In the genomic region with DNA sequence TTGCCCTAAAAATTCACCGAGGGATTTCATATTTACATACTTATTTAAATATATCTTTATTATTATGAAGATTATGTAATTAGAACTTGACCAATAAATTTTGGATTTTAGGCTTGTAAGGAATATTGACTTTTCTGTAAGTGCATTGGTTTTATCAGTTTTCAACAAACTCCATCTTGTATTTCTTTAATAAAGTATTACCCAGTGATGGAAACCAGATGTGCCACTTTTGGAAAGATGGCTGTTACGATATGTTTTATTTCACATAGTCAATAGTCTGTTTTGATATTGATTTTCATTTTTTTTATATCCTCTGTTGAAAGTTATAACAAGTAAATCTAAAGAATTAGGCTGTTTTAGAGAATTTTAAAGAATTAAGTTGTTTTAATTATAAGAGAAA, we compare ENCODE assay signal across 12 cellular contexts. TPM values are rescaled to one million over a fixed set of nuclear protein-coding genes. Genes with fewer than 3 reads are reported as not detected.
DNase-seq lines count a peak whose midpoint lies in the region; ATAC-seq and TF ChIP-seq lines count a peak whose summit lies in the region.
"Had no signal": no experiment of that assay in that cellular context is flagged by ENCODE, and none has a peak within 500 bp of the region (broad histone marks: within the 10 kb centered on the region; RNA-seq: fewer than 3 reads in every experiment).

No MANE protein-coding gene starts in this region.

- no peaks in the 10 kb centered on the region for H3K9me2 ChIP-seq in HCT116 (ENCODE audit: insufficient read depth)

- H3K27ac Mint-ChIP-seq in mesothelial cell of epicardium: no peak overlapping the region

- H2AFZ ChIP-seq in HCT116 (ENCODE audit: low read depth, low read length, poor library complexity, severe bottlenecking): no peak overlapping the region

- intact Hi-C loops in HCT116 (cut with micrococcal nuclease): no loop called here

- BruUV-seq in HCT116 (replicated peaks; lab: Mats Ljungman, UMichigan): no TSS peak

- no peaks in the 10 kb centered on the region for H3K36me3 ChIP-seq in HCT116 (ENCODE audit: control insufficient read depth in 1 of 2, insufficient read depth in 2 of 2, low read length in 2 of 2)
- no peaks in the 10 kb centered on the region for H3K36me3 ChIP-seq in adipocyte (ENCODE audit: control insufficient read depth, insufficient read depth, low read length, severe bottlenecking)

- H3K9me3 ChIP-seq in AG04450 (ENCODE audit: control insufficient read depth, insufficient read depth, low read length): peaks cover 3% of the 10 kb centered on the region
- H3K9me3 ChIP-seq in HCT116 (ENCODE audit: control insufficient read depth in 1 of 2, insufficient read depth in 1 of 2, low read depth in 1 of 2, low read length in 2 of 2): no peaks in the 10 kb centered on the region; a peak in 1 of 4 replicates
- no peaks in the 10 kb centered on the region for H3K9me3 ChIP-seq in adipocyte (ENCODE audit: control insufficient read depth, low read length)
- H3K9me3 ChIP-seq: body of pancreas had no signal

- H3K36me3 Mint-ChIP-seq in mesothelial cell of epicardium: no peaks in the 10 kb centered on the region

- ATAC-seq in HCT116 (no peak), HG02623 (IDR thresholded peaks at IDR 0.05; ENCODE audit: unreplicated experiment) (no peak), GM18505 (IDR thresholded peaks at IDR 0.05; ENCODE audit: unreplicated experiment) (no peak)
- ATAC-seq: body of pancreas, left lobe of liver had no signal

- RAD21 ChIA-PET in HCT116 (lab: Charles Lee; ENCODE audit: low non-redundant PET in 1 of 2, low total read pairs in 2 of 2, uncharacterized antibody in 2 of 2, unreplicated experiment in 2 of 2): no interaction called here

- H3K79me2 ChIP-seq in HCT116 (ENCODE audit: insufficient read depth, low read length): peaks cover 70% of the 10 kb centered on the region

- no peaks in the 10 kb centered on the region for H4K20me1 ChIP-seq in HCT116 (ENCODE audit: insufficient read depth)

- H3K4me3 ChIP-seq in AG04450 (ENCODE audit: low read depth, low read length): peak overlapping the region; percentile 99
- no peak overlapping the region; a peak in 2 of 4 replicates for H3K4me3 ChIP-seq in HCT116 (replicated peaks in 1 of 2; ENCODE audit: low read depth in 1 of 2, low read length in 2 of 2)
- H3K4me3 ChIP-seq in adipocyte (ENCODE audit: low read length): peak overlapping the region; percentile 92

- TF ChIP-seq POLR2A in HCT116 (IDR thresholded peaks at IDR 0.05; ENCODE audit: borderline replicate concordance, extremely low read depth, insufficient read depth, insufficient read length) (no peak), GM18505 (IDR thresholded peaks at IDR 0.05; ENCODE audit: borderline replicate concordance, extremely low read depth, insufficient read depth, insufficient read length) (no peak)

- H3K27me3 ChIP-seq in AG04450 (ENCODE audit: control insufficient read depth, insufficient read depth, low read length): no peaks in the 10 kb centered on the region
- no peaks in the 10 kb centered on the region for H3K27me3 ChIP-seq in HCT116 (ENCODE audit: insufficient read depth, low read length)
- H3K27me3 ChIP-seq in adipocyte (replicated peaks; ENCODE audit: control insufficient read depth, insufficient read depth, low read length): no peaks in the 10 kb centered on the region
- H3K27me3 ChIP-seq: body of pancreas had no signal

- H3K9me3 Mint-ChIP-seq in mesothelial cell of epicardium: peaks cover 8% of the 10 kb centered on the region

- no peak for TF ChIP-seq RAD21 in HCT116 (IDR thresholded peaks at IDR 0.05; ENCODE audit: low read depth)

- DNase-seq in AG04450 (ENCODE audit: low read depth, low spot score): no peak
- DNase-seq in HCT116 (ENCODE audit: low read depth, low spot score): no peak
- peak; percentile 35 for DNase-seq in adipocyte (ENCODE audit: low read depth)
- no peak for DNase-seq in mesothelial cell of epicardium (ENCODE audit: low spot score in 2 of 2, unreplicated experiment in 2 of 2)
- no peak for DNase-seq in NCI-H2107 (lab: John Stamatoyannopoulos, UW)
- no peak for DNase-seq in amygdala (lab: John Stamatoyannopoulos, UW)
- DNase-seq: body of pancreas, KG1, T-helper 1 cell had no signal

- H3K9ac ChIP-seq in HCT116 (ENCODE audit: low read length) (no peak overlapping the region), adipocyte (ENCODE audit: low read length) (peak overlapping the region; percentile 41)

- peak overlapping the region; percentile 92 for H3K4me3 Mint-ChIP-seq in mesothelial cell of epicardium

- CTCF ChIA-PET in AG04450 (lab: Charles Lee): interaction anchor here (1.2 to 3.6 kb wide), 2 partner anchors 31 to 326 kb away, joined by 3 to 27 read pairs; no protein-coding TSS in a partner anchor
- CTCF ChIA-PET in HCT116 (lab: Charles Lee): interaction anchor here (1.8 kb wide), 1 partner anchor 113 kb away, joined by 3 read pairs; no protein-coding TSS in a partner anchor

- peaks cover 5 to 10% of the 10 kb centered on the region in 2 experiments; a peak in 3 of 4 replicates for H3K4me1 ChIP-seq in HCT116 (ENCODE audit: control insufficient read depth in 1 of 2, insufficient read depth in 2 of 2, low read length in 2 of 2)
- peaks cover 24% of the 10 kb centered on the region for H3K4me1 ChIP-seq in adipocyte (ENCODE audit: control insufficient read depth, insufficient read depth, low read length)

- peaks cover 17% of the 10 kb centered on the region for H3K4me1 Mint-ChIP-seq in mesothelial cell of epicardium

- TF ChIP-seq CTCF in AG04450 (IDR thresholded peaks at IDR 0.05; ENCODE audit: low read depth, low read length) (no peak), HCT116 (IDR thresholded peaks at IDR 0.05 in 2 of 3, conservative IDR thresholded peaks at IDR 0.05 in 1 of 3; ENCODE audit: borderline replicate concordance in 1 of 3, insufficient read depth in 1 of 3, low read depth in 2 of 3, low read length in 2 of 3) (no peak), mesothelial cell of epicardium (IDR thresholded peaks at IDR 0.05; ENCODE audit: unreplicated experiment) (no peak)

- peak overlapping the region; percentile 76; the same call in 1 of the 2 replicates for H3K4me2 ChIP-seq in HCT116 (ENCODE audit: low read length)

- no peak overlapping the region for H3K27ac ChIP-seq in AG04450 (ENCODE audit: low read depth, low read length)
- no peak overlapping the region for H3K27ac ChIP-seq in HCT116 (ENCODE audit: low read depth, low read length)
- H3K27ac ChIP-seq: body of pancreas had no signal

- POLR2A ChIA-PET in AG04450 (lab: Yijun Ruan, JAX): interaction anchor here (0.7 kb wide), 1 partner anchor 612 kb away, joined by 5 read pairs; no protein-coding TSS in a partner anchor
- POLR2A ChIA-PET in HCT116 (lab: Charles Lee): no interaction called here

- no peaks in the 10 kb centered on the region for H3K27me3 Mint-ChIP-seq in mesothelial cell of epicardium (ENCODE audit: low read depth)

TF ChIP-seq in HCT116, 20 proteins besides CTCF, POLR2A, EP300 and RAD21 (continues in another document):
- TF ChIP-seq FOSL1 (IDR thresholded peaks at IDR 0.05; ENCODE audit: low read depth): no peak
- TF ChIP-seq, protein P1, sequence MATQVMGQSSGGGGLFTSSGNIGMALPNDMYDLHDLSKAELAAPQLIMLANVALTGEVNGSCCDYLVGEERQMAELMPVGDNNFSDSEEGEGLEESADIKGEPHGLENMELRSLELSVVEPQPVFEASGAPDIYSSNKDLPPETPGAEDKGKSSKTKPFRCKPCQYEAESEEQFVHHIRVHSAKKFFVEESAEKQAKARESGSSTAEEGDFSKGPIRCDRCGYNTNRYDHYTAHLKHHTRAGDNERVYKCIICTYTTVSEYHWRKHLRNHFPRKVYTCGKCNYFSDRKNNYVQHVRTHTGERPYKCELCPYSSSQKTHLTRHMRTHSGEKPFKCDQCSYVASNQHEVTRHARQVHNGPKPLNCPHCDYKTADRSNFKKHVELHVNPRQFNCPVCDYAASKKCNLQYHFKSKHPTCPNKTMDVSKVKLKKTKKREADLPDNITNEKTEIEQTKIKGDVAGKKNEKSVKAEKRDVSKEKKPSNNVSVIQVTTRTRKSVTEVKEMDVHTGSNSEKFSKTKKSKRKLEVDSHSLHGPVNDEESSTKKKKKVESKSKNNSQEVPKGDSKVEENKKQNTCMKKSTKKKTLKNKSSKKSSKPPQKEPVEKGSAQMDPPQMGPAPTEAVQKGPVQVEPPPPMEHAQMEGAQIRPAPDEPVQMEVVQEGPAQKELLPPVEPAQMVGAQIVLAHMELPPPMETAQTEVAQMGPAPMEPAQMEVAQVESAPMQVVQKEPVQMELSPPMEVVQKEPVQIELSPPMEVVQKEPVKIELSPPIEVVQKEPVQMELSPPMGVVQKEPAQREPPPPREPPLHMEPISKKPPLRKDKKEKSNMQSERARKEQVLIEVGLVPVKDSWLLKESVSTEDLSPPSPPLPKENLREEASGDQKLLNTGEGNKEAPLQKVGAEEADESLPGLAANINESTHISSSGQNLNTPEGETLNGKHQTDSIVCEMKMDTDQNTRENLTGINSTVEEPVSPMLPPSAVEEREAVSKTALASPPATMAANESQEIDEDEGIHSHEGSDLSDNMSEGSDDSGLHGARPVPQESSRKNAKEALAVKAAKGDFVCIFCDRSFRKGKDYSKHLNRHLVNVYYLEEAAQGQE (IDR thresholded peaks at IDR 0.05; ENCODE audit: low read depth): no peak
- TF ChIP-seq, protein P2, sequence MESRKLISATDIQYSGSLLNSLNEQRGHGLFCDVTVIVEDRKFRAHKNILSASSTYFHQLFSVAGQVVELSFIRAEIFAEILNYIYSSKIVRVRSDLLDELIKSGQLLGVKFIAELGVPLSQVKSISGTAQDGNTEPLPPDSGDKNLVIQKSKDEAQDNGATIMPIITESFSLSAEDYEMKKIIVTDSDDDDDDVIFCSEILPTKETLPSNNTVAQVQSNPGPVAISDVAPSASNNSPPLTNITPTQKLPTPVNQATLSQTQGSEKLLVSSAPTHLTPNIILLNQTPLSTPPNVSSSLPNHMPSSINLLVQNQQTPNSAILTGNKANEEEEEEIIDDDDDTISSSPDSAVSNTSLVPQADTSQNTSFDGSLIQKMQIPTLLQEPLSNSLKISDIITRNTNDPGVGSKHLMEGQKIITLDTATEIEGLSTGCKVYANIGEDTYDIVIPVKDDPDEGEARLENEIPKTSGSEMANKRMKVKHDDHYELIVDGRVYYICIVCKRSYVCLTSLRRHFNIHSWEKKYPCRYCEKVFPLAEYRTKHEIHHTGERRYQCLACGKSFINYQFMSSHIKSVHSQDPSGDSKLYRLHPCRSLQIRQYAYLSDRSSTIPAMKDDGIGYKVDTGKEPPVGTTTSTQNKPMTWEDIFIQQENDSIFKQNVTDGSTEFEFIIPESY (IDR thresholded peaks at IDR 0.05; ENCODE audit: extremely low read depth, insufficient replicate concordance, low read length): no peak
- no peak for TF ChIP-seq CEBPB (IDR thresholded peaks at IDR 0.05; ENCODE audit: low read depth)
- no peak for TF ChIP-seq SIN3A (IDR thresholded peaks at IDR 0.05; ENCODE audit: low read depth)
- TF ChIP-seq JUND (IDR thresholded peaks at IDR 0.05): no peak
- TF ChIP-seq ZNF274 (IDR thresholded peaks at IDR 0.05; ENCODE audit: low read depth, low read length): no peak
- no peak for TF ChIP-seq EZH2 (IDR thresholded peaks at IDR 0.05)

RNA-seq across cellular contexts. Expression of a gene that starts 1.8 kb away (rescaled TPM):
- polyA plus RNA-seq in AG04450 (2011; rRNA removed): 24.2 and 25.4 TPM in 2 replicates
- polyA minus RNA-seq in AG04450 (2011; rRNA and poly(A)+ RNA removed): 38.9 and 47.6 TPM in 2 replicates
- total RNA-seq in HCT116 (2021; ENCODE audit: unreplicated experiment) (30.7 TPM), mesothelial cell of epicardium (68.6 to 76.6 TPM (median 72.8 TPM) in 3 replicates)
- polyA plus RNA-seq in HCT116 (2012): 7.1 and 7.6 TPM in 2 replicates

Comparison
In these comparisons a context has a peak if more than half of its experiments do, and no peak if none do; other contexts are left out.
1. H3K4me3 ChIP-seq: peak in AG04450 (single experiment) and adipocyte (single experiment); none in HCT116 (0 of 2).